8 cellular contexts compared by ENCODE assay signal in genomic region chr2:25473758-25474335, GRCh38.
DNase-seq lines count a peak whose midpoint lies in the region; ATAC-seq, FAIRE-seq and TF ChIP-seq lines count a peak whose summit lies in the region.
"Had no signal": no experiment of that assay in that cellular context is flagged by ENCODE, and none has a peak within 500 bp of the region (broad histone marks: within the 10 kb centered on the region; RNA-seq: fewer than 3 reads in every experiment).

No MANE protein-coding gene starts in this region.

- H3K36me3 ChIP-seq in K562 (ENCODE audit: control insufficient read depth, insufficient read depth, low read length) (no peaks in the 10 kb centered on the region), OCI-LY7 (ENCODE audit: insufficient read depth, low read length) (no peaks in the 10 kb centered on the region; the same call in 1 of the 2 replicates)
- no peaks in the 10 kb centered on the region for H3K36me3 ChIP-seq in CD8-positive, alpha-beta memory T cell (ENCODE audit: insufficient read depth, low read length)

- no peaks in the 10 kb centered on the region for H3K27me3 Mint-ChIP-seq in CD8-positive, alpha-beta memory T cell

- H3K9ac ChIP-seq in K562 (ENCODE audit: insufficient read depth in 1 of 2, low read depth in 2 of 2, low read length in 2 of 2), result no peak overlapping the region

- TF ChIP-seq CTCF in K562 (IDR thresholded peaks at IDR 0.05 in 2 of 3, conservative IDR thresholded peaks at IDR 0.05 in 1 of 3; ENCODE audit: insufficient read depth in 2 of 3, low read depth in 1 of 3, low read length in 3 of 3) (no peak), OCI-LY7 (conservative IDR thresholded peaks at IDR 0.05; ENCODE audit: low read length) (no peak), omental fat pad (IDR thresholded peaks at IDR 0.05) (no peak)

- CTCF ChIA-PET in K562 (lab: Yijun Ruan, JAX; ENCODE audit: low intra/inter-chr PET ratio) (no interaction called here), OCI-LY7 (lab: Charles Lee; ENCODE audit: unreplicated experiment) (no interaction called here)
- CTCF ChIA-PET in CD8-positive, alpha-beta memory T cell (lab: Charles Lee), result no interaction called here

- no peaks in the 10 kb centered on the region for H3K9me3 ChIP-seq in K562 (replicated peaks; ENCODE audit: control insufficient read depth, insufficient read depth, low read depth, low read length)
- no peaks in the 10 kb centered on the region for H3K9me3 ChIP-seq in OCI-LY7 (ENCODE audit: low read length)
- no peaks in the 10 kb centered on the region for H3K9me3 ChIP-seq in CD8-positive, alpha-beta memory T cell (ENCODE audit: low read length)

- WGBS in K562 (ENCODE audit: insufficient coverage, low coverage, missing lambda C conversion rate), result 4% methylated on average over 11 of the region's 12 CpGs

- intact Hi-C loops in K562 (cut with micrococcal nuclease) (no loop called here), OCI-LY7 (cut with micrococcal nuclease; ENCODE audit: unreplicated experiment) (no loop called here)

- no peaks in the 10 kb centered on the region for H3K4me1 Mint-ChIP-seq in CD8-positive, alpha-beta memory T cell

- H4K20me1 ChIP-seq in K562 (replicated peaks; ENCODE audit: control insufficient read depth, insufficient read depth, low read length) (no peaks in the 10 kb centered on the region; the same call in 1 of the 2 replicates), OCI-LY7 (ENCODE audit: insufficient read depth, low read length) (no peaks in the 10 kb centered on the region)

- peaks cover 27 to 62% (median 35%) of the 10 kb centered on the region in 3 donors for H3K36me3 Mint-ChIP-seq in CD8-positive, alpha-beta memory T cell

- peaks cover 9 to 23% of the 10 kb centered on the region in 2 experiments for H3K27me3 ChIP-seq in K562 (ENCODE audit: control insufficient read depth in 2 of 2, insufficient read depth in 2 of 2, low read length in 2 of 2)
- H3K27me3 ChIP-seq in CD8-positive, alpha-beta memory T cell (ENCODE audit: insufficient read depth, low read length, poor library complexity, severe bottlenecking), result no peaks in the 10 kb centered on the region

- no peak for FAIRE-seq in K562 (lab: Jason Lieb, UNC)

- H3K27ac Mint-ChIP-seq in CD8-positive, alpha-beta memory T cell, result peak overlapping the region in 1 of 8 donors; percentile 48

- in situ Hi-C loops in G401 (cut with HindIII; ENCODE audit: low sequenced_read_pairs) (no loop called here), K562 (cut with MboI) (no loop called here)

- H3K27ac ChIP-seq in K562 (ENCODE audit: extremely low read depth, low read depth, low read length) (no peak overlapping the region), OCI-LY7 (ENCODE audit: low read depth, low read length, poor library complexity, severe bottlenecking) (no peak overlapping the region)
- no peak overlapping the region for H3K27ac ChIP-seq in CD8-positive, alpha-beta memory T cell (ENCODE audit: low read depth, low read length)

- H3K4me3 Mint-ChIP-seq in CD8-positive, alpha-beta memory T cell, result no peak overlapping the region

- H3K9me2 ChIP-seq in OCI-LY7 (ENCODE audit: insufficient read depth, low read length), result no peaks in the 10 kb centered on the region

- no TSS peak for BruUV-seq in K562 (replicated peaks; lab: Mats Ljungman, UMichigan)
- no TSS peak for BruUV-seq in OCI-LY7 (replicated peaks; lab: Mats Ljungman, UMichigan)

- H3K9me3 Mint-ChIP-seq in CD8-positive, alpha-beta memory T cell, result peaks cover 0 to 4% (median 2%) of the 10 kb centered on the region in 5 donors

- no peak for TF ChIP-seq EP300 in K562 (IDR thresholded peaks at IDR 0.05; ENCODE audit: low read length)

- no peak overlapping the region for H3K4me2 ChIP-seq in K562 (ENCODE audit: insufficient read depth, low read length)
- H3K4me2 ChIP-seq in OCI-LY7 (ENCODE audit: low read length), result no peak overlapping the region

- H3K79me2 ChIP-seq in K562 (ENCODE audit: control insufficient read depth, insufficient read depth, low read length) (no peaks in the 10 kb centered on the region), OCI-LY7 (ENCODE audit: insufficient read depth, low read depth, low read length) (no peaks in the 10 kb centered on the region)

- H3K4me3 ChIP-seq in K562, result no peak overlapping the region
- no peak overlapping the region for H3K4me3 ChIP-seq in OCI-LY7 (ENCODE audit: low read depth, low read length, poor library complexity, severe bottlenecking)
- H3K4me3 ChIP-seq in CD8-positive, alpha-beta memory T cell (ENCODE audit: low read length), result no peak overlapping the region

- no peak for ATAC-seq in K562
- ATAC-seq in omental fat pad (ENCODE audit: low FRiP score), result no peak

- no peaks in the 10 kb centered on the region for H3K4me1 ChIP-seq in K562 (replicated peaks in 1 of 2; ENCODE audit: control insufficient read depth in 2 of 2, insufficient read depth in 2 of 2, low read length in 2 of 2)
- no peaks in the 10 kb centered on the region for H3K4me1 ChIP-seq in OCI-LY7 (ENCODE audit: insufficient read depth, low read length, poor library complexity, severe bottlenecking)
- H3K4me1 ChIP-seq in CD8-positive, alpha-beta memory T cell (ENCODE audit: insufficient read depth, low read length), result no peaks in the 10 kb centered on the region

- no peak overlapping the region for H2AFZ ChIP-seq in K562 (ENCODE audit: low read depth, low read length)
- no peak overlapping the region for H2AFZ ChIP-seq in OCI-LY7 (ENCODE audit: low read length)

- POLR2A ChIA-PET in K562 (lab: Yijun Ruan, JAX), result interaction anchor here (0.5 to 0.6 kb wide), 2 partner anchors 50 to 57 kb away, joined by 3 read pairs; no protein-coding TSS in a partner anchor
- POLR2A ChIA-PET in OCI-LY7 (lab: Charles Lee), result interaction anchor here (0.6 kb wide), 1 partner anchor 27 kb away, joined by 4 read pairs; no protein-coding TSS in a partner anchor
- POLR2A ChIA-PET in CD8-positive, alpha-beta memory T cell (lab: Charles Lee), result no interaction called here

- H3K9me1 ChIP-seq in K562 (ENCODE audit: control insufficient read depth, insufficient read depth, low read length), result no peaks in the 10 kb centered on the region

- TF ChIP-seq RAD21 in K562 (CRISPR knock-in tag; conservative IDR thresholded peaks at IDR 0.05 in 1 of 2, IDR thresholded peaks at IDR 0.05 in 1 of 2), result no peak

- DNase-seq in G401 (ENCODE audit: low spot score) (peak; percentile 45), NCI-H2171 treated with DMSO at 0.1 percent for 48 hours (lab: John Stamatoyannopoulos, UW) (peak; percentile 95), K562 (ENCODE audit: extremely low read depth in 1 of 4, low spot score in 3 of 4) (peak in 1 of 4 experiments; percentile 6), midbrain (lab: John Stamatoyannopoulos, UW) (peak; percentile 23), OCI-LY7 (ENCODE audit: low spot score) (no peak), omental fat pad (ENCODE audit: low spot score) (no peak)
- DNase-seq in CD8-positive, alpha-beta memory T cell, result no peak
- DNase-seq: islet precursor cell had no signal

- TF ChIP-seq POLR2A in K562 (conservative IDR thresholded peaks at IDR 0.05), result no peak

TF ChIP-seq in K562, 482 proteins besides CTCF, POLR2A, EP300 and RAD21:
- TF ChIP-seq NFIC (IDR thresholded peaks at IDR 0.05) (peak; percentile 49; the same call in 1 of the 2 replicates), TFAM (CRISPR knock-in tag; conservative IDR thresholded peaks at IDR 0.05) (no peak)
TF ChIP-seq in K562: peak in this region for 1.

Comparison
In these comparisons a context has a peak if more than half of its experiments do, and no peak if none do; other contexts are left out.
1. DNase-seq: peak in G401 (single experiment), NCI-H2171 treated with DMSO at 0.1 percent for 48 hours (single experiment) and midbrain (single experiment); none in OCI-LY7 (single experiment), CD8-positive, alpha-beta memory T cell (0 of 5) and omental fat pad (single experiment).